In genomic region chr11:123707606-123708205, GRCh38 we compare ENCODE assay signal across 8 cellular contexts. TPM values are rescaled to one million over a fixed set of nuclear protein-coding genes. Genes with fewer than 3 reads are reported as not detected.
DNase-seq lines count a peak whose midpoint lies in the region; ATAC-seq and TF ChIP-seq lines count a peak whose summit lies in the region.

No MANE protein-coding gene starts in this region.

- H2BK15ac ChIP-seq in mesendoderm (replicated peaks; ENCODE audit: low read depth): no peak overlapping the region

- H3K18ac ChIP-seq in mesendoderm (ENCODE audit: low read length): no peak overlapping the region

- H3K27ac Mint-ChIP-seq in activated CD4-positive, alpha-beta memory T cell treated with anti-CD3 and anti-CD28 coated beads for 36 hours: no peak overlapping the region
- no peak overlapping the region for H3K27ac Mint-ChIP-seq in stimulated activated naive CD8-positive, alpha-beta T cell treated with anti-CD3 and anti-CD28 coated beads, Interleukin-15, amount 100 ng/mL, for 72 hours

- H3K9ac ChIP-seq in mesendoderm (ENCODE audit: low read length): no peak overlapping the region

- peak; percentile 79 for ATAC-seq in stimulated activated naive CD8-positive, alpha-beta T cell treated with anti-CD3 and anti-CD28 coated beads, Interleukin-15, amount 100 ng/mL, for 72 hours
- ATAC-seq in GM19324 (IDR thresholded peaks at IDR 0.05; ENCODE audit: low FRiP score, unreplicated experiment): no peak

- WGBS in mesendoderm (ENCODE audit: extremely low coverage, insufficient coverage, low lambda C conversion rate): no CpG with 5 or more reads among the region's 8 CpGs

- H3K27me3 Mint-ChIP-seq in activated CD4-positive, alpha-beta memory T cell treated with anti-CD3 and anti-CD28 coated beads for 36 hours: peaks cover 4% of the 10 kb centered on the region
- H3K27me3 Mint-ChIP-seq in stimulated activated naive CD8-positive, alpha-beta T cell treated with anti-CD3 and anti-CD28 coated beads, Interleukin-15, amount 100 ng/mL, for 72 hours: peaks cover 9% of the 10 kb centered on the region

- H3K27ac ChIP-seq in mesendoderm (ENCODE audit: low read depth, low read length): no peak overlapping the region

- no peaks in the 10 kb centered on the region for H3K27me3 ChIP-seq in mesendoderm (ENCODE audit: insufficient read depth, low read length, poor library complexity)

- H3K79me2 ChIP-seq in mesendoderm (ENCODE audit: control insufficient read depth, insufficient read depth, low read length): no peaks in the 10 kb centered on the region

- no peak overlapping the region for H4K8ac ChIP-seq in mesendoderm (ENCODE audit: low read depth, low read length)

- H3K4me1 ChIP-seq in mesendoderm (ENCODE audit: control insufficient read depth, low read depth, low read length): peaks cover 2% of the 10 kb centered on the region

- intact Hi-C loops in activated CD4-positive, alpha-beta memory T cell treated with anti-CD3 and anti-CD28 coated beads for 36 hours (cut with micrococcal nuclease): loop anchor here (1.0 kb wide), 2 partner anchors 66 to 127 kb away; no protein-coding TSS in a partner anchor

- H3K4me1 Mint-ChIP-seq in activated CD4-positive, alpha-beta memory T cell treated with anti-CD3 and anti-CD28 coated beads for 36 hours (ENCODE audit: low read depth): no peaks in the 10 kb centered on the region
- H3K4me1 Mint-ChIP-seq in stimulated activated naive CD8-positive, alpha-beta T cell treated with anti-CD3 and anti-CD28 coated beads, Interleukin-15, amount 100 ng/mL, for 72 hours: no peaks in the 10 kb centered on the region

- H2BK5ac ChIP-seq in mesendoderm (ENCODE audit: low read length): no peak overlapping the region

- DNase-seq in DMS153 treated with DMSO at 0.1 percent for 48 hours (lab: John Stamatoyannopoulos, UW; ENCODE audit: unreplicated experiment) (peak; percentile 65), HEK293T (ENCODE audit: extremely low spot score) (peak; percentile 65), NCI-H446 treated with DMSO at 0.1 percent for 48 hours (lab: John Stamatoyannopoulos, UW) (peak; percentile 61), mesendoderm (peak; percentile 86)
- peak; percentile 70 for DNase-seq in activated CD4-positive, alpha-beta memory T cell treated with anti-CD3 and anti-CD28 coated beads for 36 hours
- peak; percentile 46 for DNase-seq in effector CD8-positive, alpha-beta T cell (lab: John Stamatoyannopoulos, UW)
- DNase-seq in stimulated activated naive CD8-positive, alpha-beta T cell treated with anti-CD3 and anti-CD28 coated beads, Interleukin-15, amount 100 ng/mL, for 72 hours: peak; percentile 39 to 49

- H3K4ac ChIP-seq in mesendoderm (ENCODE audit: low read depth, low read length): no peak overlapping the region

- no peak overlapping the region for H3K56ac ChIP-seq in mesendoderm (ENCODE audit: low read length)

- H3K9me3 Mint-ChIP-seq in activated CD4-positive, alpha-beta memory T cell treated with anti-CD3 and anti-CD28 coated beads for 36 hours: no peaks in the 10 kb centered on the region
- H3K9me3 Mint-ChIP-seq in stimulated activated naive CD8-positive, alpha-beta T cell treated with anti-CD3 and anti-CD28 coated beads, Interleukin-15, amount 100 ng/mL, for 72 hours: no peaks in the 10 kb centered on the region

- H4K5ac ChIP-seq in mesendoderm (ENCODE audit: low read length): no peak overlapping the region

- H3K36me3 Mint-ChIP-seq in activated CD4-positive, alpha-beta memory T cell treated with anti-CD3 and anti-CD28 coated beads for 36 hours: no peaks in the 10 kb centered on the region

- H3K79me1 ChIP-seq in mesendoderm (ENCODE audit: low read length): no peaks in the 10 kb centered on the region

- H3K23ac ChIP-seq in mesendoderm (ENCODE audit: low read length): no peak overlapping the region

- POLR2A ChIA-PET in HEK293T (lab: Yijun Ruan, JAX): no interaction called here
- POLR2A ChIA-PET in activated CD4-positive, alpha-beta memory T cell treated with anti-CD3 and anti-CD28 coated beads for 36 hours (lab: Charles Lee): no interaction called here

- H3K4me3 Mint-ChIP-seq in activated CD4-positive, alpha-beta memory T cell treated with anti-CD3 and anti-CD28 coated beads for 36 hours: no peak overlapping the region
- H3K4me3 Mint-ChIP-seq in stimulated activated naive CD8-positive, alpha-beta T cell treated with anti-CD3 and anti-CD28 coated beads, Interleukin-15, amount 100 ng/mL, for 72 hours: no peak overlapping the region

- CTCF ChIA-PET in HEK293T (lab: Yijun Ruan, JAX): interaction anchor here (0.7 to 9.1 kb wide), 13 partner anchors 9 to 131 kb away, joined by 3 to 115 read pairs (median 3); partner anchors contain the start of gene SCN3B
- CTCF ChIA-PET in activated CD4-positive, alpha-beta memory T cell treated with anti-CD3 and anti-CD28 coated beads for 36 hours (lab: Charles Lee): interaction anchor here (0.6 to 9.3 kb wide), 15 partner anchors 9 to 131 kb away, joined by 3 to 163 read pairs (median 6); partner anchors contain the start of gene SCN3B

- H3K36me3 ChIP-seq in mesendoderm (ENCODE audit: control insufficient read depth, insufficient read depth, low read length): no peaks in the 10 kb centered on the region

- no peak overlapping the region for H2AK5ac ChIP-seq in mesendoderm (ENCODE audit: low read length)

- H3K4me2 ChIP-seq in mesendoderm (ENCODE audit: low read length): no peak overlapping the region

- H2BK120ac ChIP-seq in mesendoderm (ENCODE audit: low read depth, low read length): no peak overlapping the region

- no peak overlapping the region for H3K4me3 ChIP-seq in mesendoderm (ENCODE audit: low read length)

TF ChIP-seq in HEK293T, 16 proteins besides CTCF, POLR2A, EP300 and RAD21:
- no peak for TF ChIP-seq ARNT (IDR thresholded peaks at IDR 0.05)
- TF ChIP-seq NFRKB (IDR thresholded peaks at IDR 0.05): no peak
- TF ChIP-seq ZNF384 (IDR thresholded peaks at IDR 0.05): no peak
- TF ChIP-seq FOXM1 (IDR thresholded peaks at IDR 0.05; ENCODE audit: borderline replicate concordance): no peak
- no peak for TF ChIP-seq BHLHE40 (IDR thresholded peaks at IDR 0.05; ENCODE audit: borderline replicate concordance)
- no peak for TF ChIP-seq FOXA1 (IDR thresholded peaks at IDR 0.05)
- no peak for TF ChIP-seq L3MBTL2 (conservative IDR thresholded peaks at IDR 0.05)
- no peak for TF ChIP-seq CTBP1 (IDR thresholded peaks at IDR 0.05; ENCODE audit: borderline replicate concordance)
- no peak for TF ChIP-seq HDGF (IDR thresholded peaks at IDR 0.05; ENCODE audit: borderline replicate concordance)
- no peak for TF ChIP-seq PKNOX1 (IDR thresholded peaks at IDR 0.05)
- TF ChIP-seq LEF1 (IDR thresholded peaks at IDR 0.05; ENCODE audit: borderline replicate concordance): no peak
- TF ChIP-seq FOXK2 (IDR thresholded peaks at IDR 0.05): no peak
- no peak for TF ChIP-seq TARDBP (IDR thresholded peaks at IDR 0.05)
- no peak for TF ChIP-seq ELF4 (IDR thresholded peaks at IDR 0.05)

RNA-seq across cellular contexts. Expression of gene ZNF202, which starts 33.8 kb away (rescaled TPM):
- total RNA-seq in activated CD4-positive, alpha-beta memory T cell treated with anti-CD3 and anti-CD28 coated beads for 36 hours: 1 to 10 TPM; 7.8 to 7.9 TPM
- 16.8 TPM for polyA plus RNA-seq in mesendoderm (2013, experiment 1 of 2)
- 18.7 TPM for polyA plus RNA-seq in mesendoderm (2013, experiment 2 of 2)

RNA-seq across cellular contexts. Expression of gene OR6X1, which starts 46.6 kb away (rescaled TPM):
- not detected for total RNA-seq in activated CD4-positive, alpha-beta memory T cell treated with anti-CD3 and anti-CD28 coated beads for 36 hours
- polyA plus RNA-seq in mesendoderm (2013, experiment 1 of 2): not detected
- polyA plus RNA-seq in mesendoderm (2013, experiment 2 of 2): not detected

RNA-seq across cellular contexts. Expression of gene SCN3B, which starts 53.3 kb away (rescaled TPM):
- total RNA-seq in activated CD4-positive, alpha-beta memory T cell treated with anti-CD3 and anti-CD28 coated beads for 36 hours: not detected
- 0.53 TPM for polyA plus RNA-seq in mesendoderm (2013, experiment 1 of 2)
- 0.66 TPM for polyA plus RNA-seq in mesendoderm (2013, experiment 2 of 2)
